ENCODE assay signal across 8 cellular contexts in genomic region chrX:47658301-47658683, GRCh38. TPM values are rescaled to one million over a fixed set of nuclear protein-coding genes. Genes with fewer than 3 reads are reported as not detected.
DNase-seq lines count a peak whose midpoint lies in the region; ATAC-seq lines count a peak whose summit lies in the region.

No MANE protein-coding gene starts in this region.

- peak overlapping the region; percentile 87 for H3K4me3 Mint-ChIP-seq in activated CD4-positive, alpha-beta memory T cell treated with anti-CD3 and anti-CD28 coated beads for 36 hours

- intact Hi-C loops in activated CD4-positive, alpha-beta memory T cell treated with anti-CD3 and anti-CD28 coated beads for 36 hours (cut with micrococcal nuclease) = loop anchor here (1.0 to 10.0 kb wide), 6 partner anchors 8 to 513 kb away; partner anchors contain the start of genes ARAF, CDK16, ELK1 and NDUFB11
- intact Hi-C loops in right cardiac atrium (cut with DNase I) = loop anchor here in 1 of 4 donors (10.0 kb wide), 1 partner anchor 367 kb away; no protein-coding TSS in a partner anchor

- peaks cover 30% of the 10 kb centered on the region for H3K36me3 Mint-ChIP-seq in activated CD4-positive, alpha-beta memory T cell treated with anti-CD3 and anti-CD28 coated beads for 36 hours

- no peaks in the 10 kb centered on the region for H3K27me3 Mint-ChIP-seq in activated CD4-positive, alpha-beta memory T cell treated with anti-CD3 and anti-CD28 coated beads for 36 hours

- H3K27ac ChIP-seq in right cardiac atrium (ENCODE audit: low read length) (peak overlapping the region; percentile 98), skin epidermis (peak overlapping the region in 20 of 21 experiments; percentile 28 to 97 (median 90))

- POLR2A ChIA-PET in activated CD4-positive, alpha-beta memory T cell treated with anti-CD3 and anti-CD28 coated beads for 36 hours (lab: Charles Lee) = no interaction called here

- H3K36me3 ChIP-seq in HAP-1 (replicated peaks) = peaks cover 33% of the 10 kb centered on the region

- 1% methylated on average over 13 of the region's 13 CpGs for WGBS in right cardiac atrium

- ATAC-seq in right cardiac atrium (no peak), GM21619 (IDR thresholded peaks at IDR 0.05; ENCODE audit: unreplicated experiment) (no peak)

- H3K27ac Mint-ChIP-seq in activated CD4-positive, alpha-beta memory T cell treated with anti-CD3 and anti-CD28 coated beads for 36 hours = peak overlapping the region; percentile 98

- H3K9me3 ChIP-seq in HAP-1 (no peaks in the 10 kb centered on the region), right cardiac atrium (ENCODE audit: control insufficient read depth, low read length) (no peaks in the 10 kb centered on the region)

- peaks cover 48% of the 10 kb centered on the region for H3K4me1 Mint-ChIP-seq in activated CD4-positive, alpha-beta memory T cell treated with anti-CD3 and anti-CD28 coated beads for 36 hours (ENCODE audit: low read depth)

- no peaks in the 10 kb centered on the region for H3K9me3 Mint-ChIP-seq in activated CD4-positive, alpha-beta memory T cell treated with anti-CD3 and anti-CD28 coated beads for 36 hours

- H3K4me1 ChIP-seq in HAP-1 = peaks cover 7% of the 10 kb centered on the region
- no peaks in the 10 kb centered on the region for H3K4me1 ChIP-seq in right cardiac atrium (ENCODE audit: control insufficient read depth, insufficient read depth, low read length)

- in situ Hi-C loops in HAP-1 (cut with MboI; ENCODE audit: low sequenced_read_pairs) = loop anchor here (10.0 kb wide), 1 partner anchor 443 kb away; the partner anchor contains the start of gene CDK16

- DNase-seq in HAP-1 (ENCODE audit: low spot score in 2 of 2) (no peak), right cardiac atrium (no peak), T-helper 9 cell (no peak), NCI-H2171 (lab: John Stamatoyannopoulos, UW) (no peak)
- DNase-seq in activated CD4-positive, alpha-beta memory T cell treated with anti-CD3 and anti-CD28 coated beads for 36 hours = no peak
- no peak for DNase-seq in central memory CD4-positive, alpha-beta T cell

- CTCF ChIA-PET in activated CD4-positive, alpha-beta memory T cell treated with anti-CD3 and anti-CD28 coated beads for 36 hours (lab: Charles Lee) = no interaction called here

- no peaks in the 10 kb centered on the region for H3K27me3 ChIP-seq in HAP-1 (ENCODE audit: low read depth)
- H3K27me3 ChIP-seq in right cardiac atrium (ENCODE audit: control insufficient read depth, insufficient read depth) = no peaks in the 10 kb centered on the region

- H3K4me3 ChIP-seq in HAP-1 (peak overlapping the region; percentile 80), right cardiac atrium (ENCODE audit: low read length) (peak overlapping the region; percentile 64), skin epidermis (peak overlapping the region; percentile 48 to 58 (median 54))

RNA-seq across cellular contexts. Expression of gene UXT, which starts 0.7 kb away (rescaled TPM):
- 100 to 1,000 TPM; 198 to 210 TPM for total RNA-seq in activated CD4-positive, alpha-beta memory T cell treated with anti-CD3 and anti-CD28 coated beads for 36 hours
- total RNA-seq in right cardiac atrium = 100 to 1,000 TPM in 3 of 4 donors, 10 to 100 TPM in 1; 97.8 to 115 (median 103) TPM
- 155 TPM for polyA plus RNA-seq in right cardiac atrium

RNA-seq across cellular contexts. Expression of gene ELK1, which starts 7.9 kb away (rescaled TPM):
- 10 to 100 TPM; 93.6 to 95.3 TPM for total RNA-seq in activated CD4-positive, alpha-beta memory T cell treated with anti-CD3 and anti-CD28 coated beads for 36 hours
- total RNA-seq in right cardiac atrium = 10 to 100 TPM; 24.1 to 32.3 (median 25.6) TPM
- 16.7 TPM for polyA plus RNA-seq in right cardiac atrium

RNA-seq across cellular contexts. Expression of gene CFP, which starts 28.6 kb away (rescaled TPM):
- 1 to 10 TPM; 3.4 to 4.4 TPM for total RNA-seq in activated CD4-positive, alpha-beta memory T cell treated with anti-CD3 and anti-CD28 coated beads for 36 hours
- 1 to 10 TPM; 6.1 to 7.7 (median 7.4) TPM for total RNA-seq in right cardiac atrium
- polyA plus RNA-seq in right cardiac atrium = 4.7 TPM

RNA-seq across cellular contexts. Expression of gene SYN1, which starts 38.6 kb away (rescaled TPM):
- 1 to 10 TPM in 1 of 2 experiments, under 1 TPM in 1; 0.83 to 1.3 TPM for total RNA-seq in activated CD4-positive, alpha-beta memory T cell treated with anti-CD3 and anti-CD28 coated beads for 36 hours
- 10 to 100 TPM in 2 of 4 donors, 1 to 10 TPM in 2; 8.6 to 17.5 (median 13.0) TPM for total RNA-seq in right cardiac atrium
- polyA plus RNA-seq in right cardiac atrium = 21.9 TPM
